ENCODE assay signal across 10 cellular contexts in the genomic region with DNA sequence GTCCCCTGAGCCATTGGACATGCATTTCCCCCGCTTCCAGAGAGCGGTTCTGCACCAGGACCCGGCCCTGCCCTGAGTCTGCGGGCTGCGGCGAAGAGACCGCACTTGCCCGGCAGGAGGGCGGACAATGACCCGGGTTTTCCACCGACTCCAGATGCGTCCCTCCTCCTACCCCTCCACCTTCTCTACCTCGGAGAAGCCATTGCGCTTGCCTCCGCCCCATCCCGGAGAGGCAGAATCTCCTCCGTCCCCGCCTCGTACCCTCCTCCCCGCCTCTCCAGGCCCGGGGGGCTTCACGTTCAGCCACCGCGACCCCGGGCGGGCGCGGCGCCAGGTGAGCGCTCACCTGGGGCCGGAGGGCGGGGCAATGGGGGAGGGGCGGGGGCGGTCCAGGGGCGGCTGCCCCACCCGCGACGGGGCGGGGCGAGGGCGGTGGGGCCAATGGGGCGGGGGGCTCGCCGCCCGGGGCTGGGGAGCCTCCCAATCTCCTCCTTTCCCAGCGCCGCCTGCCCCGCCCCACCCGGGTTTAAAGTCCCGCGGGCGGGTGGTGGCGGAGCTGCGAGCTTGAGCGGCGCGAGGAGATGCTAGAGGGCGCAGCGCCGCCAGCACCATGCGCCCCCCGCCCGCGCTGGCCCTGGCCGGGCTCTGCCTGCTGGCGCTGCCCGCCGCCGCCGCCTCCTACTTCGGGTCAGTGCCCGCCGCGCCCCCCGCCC. TPM values are rescaled to one million over a fixed set of nuclear protein-coding genes. Genes with fewer than 3 reads are reported as not detected.
DNase-seq lines count a peak whose midpoint lies in the region; ATAC-seq and TF ChIP-seq lines count a peak whose summit lies in the region.
"Had no signal": no experiment of that assay in that cellular context is flagged by ENCODE, and none has a peak within 500 bp of the region (broad histone marks: within the 10 kb centered on the region; RNA-seq: fewer than 3 reads in every experiment).

A gene with protein sequence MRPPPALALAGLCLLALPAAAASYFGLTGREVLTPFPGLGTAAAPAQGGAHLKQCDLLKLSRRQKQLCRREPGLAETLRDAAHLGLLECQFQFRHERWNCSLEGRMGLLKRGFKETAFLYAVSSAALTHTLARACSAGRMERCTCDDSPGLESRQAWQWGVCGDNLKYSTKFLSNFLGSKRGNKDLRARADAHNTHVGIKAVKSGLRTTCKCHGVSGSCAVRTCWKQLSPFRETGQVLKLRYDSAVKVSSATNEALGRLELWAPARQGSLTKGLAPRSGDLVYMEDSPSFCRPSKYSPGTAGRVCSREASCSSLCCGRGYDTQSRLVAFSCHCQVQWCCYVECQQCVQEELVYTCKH (plus strand): TSS at position 555 of the 713 bp plus-strand sequence. CDS start 56 bp downstream, at position 611.

- peak within 1 kb of the TSS; percentile 9 for H3K4me2 ChIP-seq in neural cell (ENCODE audit: low read length)

- DNase-seq in T-helper 2 cell treated with Interferon-gamma antibody and Interleukin-4, amounts not matched to agents 5 μg/mL and 100 μg/mL, for 36 hours (ENCODE audit: low spot score), result no peak
- no peak for DNase-seq in T-helper 2 cell
- peak; percentile 70 for DNase-seq in NCI-H748 treated with DMSO at 0.1 percent for 48 hours (lab: John Stamatoyannopoulos, UW)
- peak; percentile 41 for DNase-seq in epithelial cell of esophagus (ENCODE audit: low read depth)
- DNase-seq in activated gamma-delta T cell (lab: John Stamatoyannopoulos, UW), result no peak
- no peak for DNase-seq in putamen (ENCODE audit: low spot score)

- H3K27me3 Mint-ChIP-seq in T-helper 2 cell treated with Interferon-gamma antibody and Interleukin-4, amounts not matched to agents 5 μg/mL and 100 μg/mL, for 36 hours (ENCODE audit: low read depth), result peaks cover 69% of the 10 kb centered on the region

- ATAC-seq in GM19452 (IDR thresholded peaks at IDR 0.05; ENCODE audit: unreplicated experiment), result no peak

- H2AFZ ChIP-seq in neural cell (ENCODE audit: low read depth, low read length), result peak within 1 kb of the TSS; percentile 25

- no peaks in the 10 kb centered on the region for H3K9me3 ChIP-seq in neural cell (ENCODE audit: low read length)
- H3K9me3 ChIP-seq: neutrophil, SJSA1 had no signal

- peak within 1 kb of the TSS; percentile 29 for H3K9ac ChIP-seq in neural cell (ENCODE audit: low read length)

- no peak within 1 kb of the TSS for H3K27ac ChIP-seq in neural cell (ENCODE audit: low read length)
- H3K27ac ChIP-seq: neutrophil, SJSA1 had no signal

- H3K4me1 Mint-ChIP-seq in T-helper 2 cell treated with Interferon-gamma antibody and Interleukin-4, amounts not matched to agents 5 μg/mL and 100 μg/mL, for 36 hours (ENCODE audit: low read depth), result no peaks in the 10 kb centered on the region

- no peaks in the 10 kb centered on the region for H3K36me3 Mint-ChIP-seq in T-helper 2 cell treated with Interferon-gamma antibody and Interleukin-4, amounts not matched to agents 5 μg/mL and 100 μg/mL, for 36 hours (ENCODE audit: low read depth)

- no peaks in the 10 kb centered on the region for H3K36me3 ChIP-seq in neural cell (ENCODE audit: insufficient read depth, low read length)
- H3K36me3 ChIP-seq: neutrophil, SJSA1 had no signal

- peak; percentile 30 for TF ChIP-seq RAD21 in neural cell (conservative IDR thresholded peaks at IDR 0.05)

- H4K20me1 ChIP-seq in neural cell (ENCODE audit: insufficient read depth), result no peaks in the 10 kb centered on the region

- TF ChIP-seq EP300 in neural cell (conservative IDR thresholded peaks at IDR 0.05; ENCODE audit: poor library complexity, severe bottlenecking), result no peak

- H3F3A ChIP-seq in neural cell (ENCODE audit: insufficient read depth, low read length, poor library complexity, severe bottlenecking), result no peaks in the 10 kb centered on the region

- peaks cover 78% of the 10 kb centered on the region for H3K27me3 ChIP-seq in neural cell (ENCODE audit: insufficient read depth, low read depth, low read length)

- no peaks in the 10 kb centered on the region for H3K9me3 Mint-ChIP-seq in T-helper 2 cell treated with Interferon-gamma antibody and Interleukin-4, amounts not matched to agents 5 μg/mL and 100 μg/mL, for 36 hours

- H3K79me2 ChIP-seq in neural cell (replicated peaks; ENCODE audit: insufficient read depth, low read length), result no peaks in the 10 kb centered on the region

- H3K9me2 ChIP-seq in neural cell (ENCODE audit: insufficient read depth, low read length), result no peaks in the 10 kb centered on the region

- peak within 1 kb of the TSS; percentile 41 for H3K4me3 Mint-ChIP-seq in T-helper 2 cell treated with Interferon-gamma antibody and Interleukin-4, amounts not matched to agents 5 μg/mL and 100 μg/mL, for 36 hours

- no peak for TF ChIP-seq CTCF in epithelial cell of esophagus (IDR thresholded peaks at IDR 0.05; ENCODE audit: insufficient read depth, low read depth, low read length, missing control alignments)
- peak; percentile 55 for TF ChIP-seq CTCF in neural cell (IDR thresholded peaks at IDR 0.05; ENCODE audit: poor library complexity, severe bottlenecking)

- no peak within 1 kb of the TSS for H3K27ac Mint-ChIP-seq in T-helper 2 cell treated with Interferon-gamma antibody and Interleukin-4, amounts not matched to agents 5 μg/mL and 100 μg/mL, for 36 hours

- H3K4me3 ChIP-seq in epithelial cell of esophagus (ENCODE audit: low read length) (peak within 1 kb of the TSS; percentile 20), neural cell (ENCODE audit: low read length) (peak within 1 kb of the TSS; percentile 70)
- H3K4me3 ChIP-seq: SJSA1 had no signal

TF ChIP-seq in neural cell, 6 proteins besides CTCF, POLR2A, EP300 and RAD21:
- TF ChIP-seq POLR2AphosphoS5 (IDR thresholded peaks at IDR 0.05), result no peak
- TF ChIP-seq, protein P1, sequence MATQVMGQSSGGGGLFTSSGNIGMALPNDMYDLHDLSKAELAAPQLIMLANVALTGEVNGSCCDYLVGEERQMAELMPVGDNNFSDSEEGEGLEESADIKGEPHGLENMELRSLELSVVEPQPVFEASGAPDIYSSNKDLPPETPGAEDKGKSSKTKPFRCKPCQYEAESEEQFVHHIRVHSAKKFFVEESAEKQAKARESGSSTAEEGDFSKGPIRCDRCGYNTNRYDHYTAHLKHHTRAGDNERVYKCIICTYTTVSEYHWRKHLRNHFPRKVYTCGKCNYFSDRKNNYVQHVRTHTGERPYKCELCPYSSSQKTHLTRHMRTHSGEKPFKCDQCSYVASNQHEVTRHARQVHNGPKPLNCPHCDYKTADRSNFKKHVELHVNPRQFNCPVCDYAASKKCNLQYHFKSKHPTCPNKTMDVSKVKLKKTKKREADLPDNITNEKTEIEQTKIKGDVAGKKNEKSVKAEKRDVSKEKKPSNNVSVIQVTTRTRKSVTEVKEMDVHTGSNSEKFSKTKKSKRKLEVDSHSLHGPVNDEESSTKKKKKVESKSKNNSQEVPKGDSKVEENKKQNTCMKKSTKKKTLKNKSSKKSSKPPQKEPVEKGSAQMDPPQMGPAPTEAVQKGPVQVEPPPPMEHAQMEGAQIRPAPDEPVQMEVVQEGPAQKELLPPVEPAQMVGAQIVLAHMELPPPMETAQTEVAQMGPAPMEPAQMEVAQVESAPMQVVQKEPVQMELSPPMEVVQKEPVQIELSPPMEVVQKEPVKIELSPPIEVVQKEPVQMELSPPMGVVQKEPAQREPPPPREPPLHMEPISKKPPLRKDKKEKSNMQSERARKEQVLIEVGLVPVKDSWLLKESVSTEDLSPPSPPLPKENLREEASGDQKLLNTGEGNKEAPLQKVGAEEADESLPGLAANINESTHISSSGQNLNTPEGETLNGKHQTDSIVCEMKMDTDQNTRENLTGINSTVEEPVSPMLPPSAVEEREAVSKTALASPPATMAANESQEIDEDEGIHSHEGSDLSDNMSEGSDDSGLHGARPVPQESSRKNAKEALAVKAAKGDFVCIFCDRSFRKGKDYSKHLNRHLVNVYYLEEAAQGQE (IDR thresholded peaks at IDR 0.05; ENCODE audit: borderline replicate concordance), result no peak
- TF ChIP-seq TAF1 (IDR thresholded peaks at IDR 0.05; ENCODE audit: low read depth), result no peak
- TF ChIP-seq SMC3 (conservative IDR thresholded peaks at IDR 0.05; ENCODE audit: poor library complexity), result peak; percentile 28
- peak; percentile 36 for TF ChIP-seq MXI1 (conservative IDR thresholded peaks at IDR 0.05; ENCODE audit: poor library complexity, severe bottlenecking)
- no peak for TF ChIP-seq EZH2 (IDR thresholded peaks at IDR 0.05; ENCODE audit: borderline replicate concordance, insufficient read depth, low read length, poor library complexity, severe bottlenecking)

RNA-seq across cellular contexts. Expression of the gene that starts here (rescaled TPM):
- not detected in 2 replicates for polyA plus RNA-seq in neural cell
- polyA minus RNA-seq in neural cell, result not detected in 2 replicates

Comparison
In these comparisons a context has a peak if more than half of its experiments do, and no peak if none do; other contexts are left out.
1. DNase-seq: peak in NCI-H748 treated with DMSO at 0.1 percent for 48 hours (single experiment) and epithelial cell of esophagus (single experiment); none in T-helper 2 cell treated with Interferon-gamma antibody and Interleukin-4, amounts not matched to agents 5 μg/mL and 100 μg/mL, for 36 hours (single experiment), T-helper 2 cell (0 of 5), activated gamma-delta T cell (single experiment) and putamen (single experiment).